Comparison of ENCODE assay signal across 8 cellular contexts in the genomic region with DNA sequence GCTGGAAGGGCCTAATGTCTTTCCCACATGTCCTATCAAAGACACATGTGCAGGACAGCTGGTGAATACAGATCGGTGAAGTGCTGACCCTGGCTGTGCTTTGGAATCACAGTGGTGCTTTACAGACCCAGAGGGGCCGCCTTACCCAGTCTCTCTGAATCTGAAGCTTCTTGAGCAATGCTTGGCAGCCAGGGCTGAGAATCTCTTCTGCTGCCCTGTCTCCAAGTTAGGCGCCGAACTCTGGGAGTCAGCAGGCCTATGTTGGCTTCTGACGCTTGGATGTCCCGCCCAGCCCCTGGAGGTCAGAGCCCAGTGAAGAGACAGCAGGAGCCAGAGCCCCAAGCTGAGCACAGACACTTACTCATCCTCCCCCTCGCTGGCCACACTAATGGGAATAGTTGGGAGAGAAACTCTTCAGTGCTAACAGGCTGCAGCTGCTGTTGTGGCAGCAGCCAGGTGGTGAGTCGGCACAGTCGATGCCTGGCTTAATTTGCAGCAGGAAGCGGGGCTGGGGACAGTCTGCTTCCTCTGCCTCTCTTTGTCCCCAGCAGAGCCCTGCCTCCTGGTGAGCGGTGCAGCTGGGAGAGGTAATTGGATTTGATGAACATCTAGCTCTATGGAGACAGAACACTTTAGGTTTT.
DNase-seq lines count a peak whose midpoint lies in the region; ATAC-seq and TF ChIP-seq lines count a peak whose summit lies in the region.

No MANE protein-coding gene starts in this region.

- H4K20me1 ChIP-seq in GM23248 (ENCODE audit: insufficient read depth) = no peaks in the 10 kb centered on the region

- TF ChIP-seq CTCF in foreskin fibroblast (IDR thresholded peaks at IDR 0.05; ENCODE audit: low read depth, low read length) = no peak

- no peak overlapping the region for H3K4me3 Mint-ChIP-seq in effector memory CD8-positive, alpha-beta T cell
- H3K4me3 Mint-ChIP-seq in CD8-positive, alpha-beta memory T cell = no peak overlapping the region

- peaks cover 13 to 17% of the 10 kb centered on the region in 2 donors for H3K4me1 Mint-ChIP-seq in effector memory CD8-positive, alpha-beta T cell (ENCODE audit: low read depth in 2 of 2)
- H3K4me1 Mint-ChIP-seq in CD8-positive, alpha-beta memory T cell = peaks cover 19 to 25% (median 24%) of the 10 kb centered on the region in 3 donors

- CTCF ChIA-PET in CD8-positive, alpha-beta memory T cell (lab: Charles Lee) = no interaction called here

- H3K36me3 Mint-ChIP-seq in effector memory CD8-positive, alpha-beta T cell (ENCODE audit: insufficient read depth) = peaks cover 5% of the 10 kb centered on the region
- no peaks in the 10 kb centered on the region for H3K36me3 Mint-ChIP-seq in CD8-positive, alpha-beta memory T cell

- H3K4me2 ChIP-seq in GM23248 (ENCODE audit: unreplicated experiment) = peak overlapping the region; percentile 45

- in situ Hi-C loops in GM23248 (cut with MboI) = no loop called here

- H3K9me3 Mint-ChIP-seq in effector memory CD8-positive, alpha-beta T cell = no peaks in the 10 kb centered on the region
- H3K9me3 Mint-ChIP-seq in CD8-positive, alpha-beta memory T cell = no peaks in the 10 kb centered on the region

- H2AFZ ChIP-seq in GM23248 = peak overlapping the region; percentile 52

- peak overlapping the region; percentile 45 for H3K27ac ChIP-seq in GM23248
- H3K27ac ChIP-seq in CD8-positive, alpha-beta memory T cell (ENCODE audit: low read depth, low read length) = no peak overlapping the region

- H3K4me3 ChIP-seq in GM23248 (no peak overlapping the region), foreskin fibroblast (ENCODE audit: low read depth in 1 of 2, low read length in 2 of 2) (no peak overlapping the region)
- no peak overlapping the region for H3K4me3 ChIP-seq in CD8-positive, alpha-beta memory T cell (ENCODE audit: low read length)

- H3K27me3 ChIP-seq in GM23248 (replicated peaks; ENCODE audit: insufficient read depth) = no peaks in the 10 kb centered on the region
- H3K27me3 ChIP-seq in CD8-positive, alpha-beta memory T cell (ENCODE audit: insufficient read depth, low read length, poor library complexity, severe bottlenecking) = no peaks in the 10 kb centered on the region

- no peaks in the 10 kb centered on the region for H3K79me2 ChIP-seq in GM23248 (ENCODE audit: insufficient read depth)

- no peaks in the 10 kb centered on the region for H3K36me3 ChIP-seq in GM23248 (ENCODE audit: low read depth)
- H3K36me3 ChIP-seq in CD8-positive, alpha-beta memory T cell (ENCODE audit: insufficient read depth, low read length) = no peaks in the 10 kb centered on the region

- no peaks in the 10 kb centered on the region for H3K9me3 ChIP-seq in GM23248 (ENCODE audit: low read depth)
- H3K9me3 ChIP-seq in CD8-positive, alpha-beta memory T cell (ENCODE audit: low read length) = no peaks in the 10 kb centered on the region

- no peaks in the 10 kb centered on the region for H3K9me2 ChIP-seq in GM23248 (ENCODE audit: insufficient read depth)

- 2 to 6% methylated on average over 11 of the region's 11 CpGs for WGBS in GM23248 (ENCODE audit: low coverage in 1 of 2, low lambda C conversion rate in 2 of 2, missing lambda C conversion rate in 2 of 2), 2 experiments

- H3K4me1 ChIP-seq in GM23248 (ENCODE audit: insufficient read depth) = peaks cover 19% of the 10 kb centered on the region
- H3K4me1 ChIP-seq in CD8-positive, alpha-beta memory T cell (ENCODE audit: insufficient read depth, low read length) = no peaks in the 10 kb centered on the region

- H3K9ac ChIP-seq in GM23248 = peak overlapping the region; percentile 32; the same call in 1 of the 2 replicates

- peaks cover 21% of the 10 kb centered on the region for H3F3A ChIP-seq in GM23248 (ENCODE audit: insufficient read depth)

- DNase-seq in GM23248 (peak; percentile 92), NCI-H69 (lab: John Stamatoyannopoulos, UW) (peak; percentile 97), foreskin fibroblast (peak; percentile 53 to 75), putamen (ENCODE audit: low spot score) (peak; percentile 12), GDM1 (lab: John Stamatoyannopoulos, UW) (no peak)
- DNase-seq in stimulated activated CD4-positive, alpha-beta T cell treated with anti-CD3 and anti-CD28 coated beads, Interleukin-4, amount 100 ng/mL, for 1 hour = no peak
- no peak for DNase-seq in effector memory CD8-positive, alpha-beta T cell
- DNase-seq in CD8-positive, alpha-beta memory T cell = no peak

- H3K27me3 Mint-ChIP-seq in effector memory CD8-positive, alpha-beta T cell = peaks cover 19 to 33% of the 10 kb centered on the region in 2 donors
- H3K27me3 Mint-ChIP-seq in CD8-positive, alpha-beta memory T cell = peaks cover 6 to 11% of the 10 kb centered on the region in 2 donors

- no peak overlapping the region for H3K27ac Mint-ChIP-seq in effector memory CD8-positive, alpha-beta T cell
- H3K27ac Mint-ChIP-seq in CD8-positive, alpha-beta memory T cell = peak overlapping the region in 1 of 8 donors; percentile 68

- POLR2A ChIA-PET in CD8-positive, alpha-beta memory T cell (lab: Charles Lee) = interaction anchor here (0.7 kb wide), 1 partner anchor 44 kb away, joined by 3 read pairs; no protein-coding TSS in a partner anchor

- ATAC-seq in effector memory CD8-positive, alpha-beta T cell (replicated peaks) = no peak

Comparison
In these comparisons a context has a peak if more than half of its experiments do, and no peak if none do; other contexts are left out.
1. DNase-seq: peak in GM23248 (single experiment), NCI-H69 (single experiment), foreskin fibroblast (2 of 2) and putamen (single experiment); none in stimulated activated CD4-positive, alpha-beta T cell treated with anti-CD3 and anti-CD28 coated beads, Interleukin-4, amount 100 ng/mL, for 1 hour (single experiment), effector memory CD8-positive, alpha-beta T cell (0 of 3), CD8-positive, alpha-beta memory T cell (0 of 5) and GDM1 (single experiment).